8 cellular contexts compared by ENCODE assay signal in genomic region chr12:10721654-10722501, GRCh38. TPM values are rescaled to one million over a fixed set of nuclear protein-coding genes. Genes with fewer than 3 reads are reported as not detected.
DNase-seq lines count a peak whose midpoint lies in the region; ATAC-seq lines count a peak whose summit lies in the region.

No MANE protein-coding gene starts in this region.

- peaks cover 54% of the 10 kb centered on the region for H3K27me3 Mint-ChIP-seq in activated T-cell treated with anti-CD3 and anti-CD28 coated beads, Interleukin-2, amount 50 U/mL, for 4 hours (ENCODE audit: low read depth)
- H3K27me3 Mint-ChIP-seq in naive thymus-derived CD8-positive, alpha-beta T cell = peaks cover 0 to 18% (median 6%) of the 10 kb centered on the region in 5 donors

- H3K4me1 Mint-ChIP-seq in activated T-cell treated with anti-CD3 and anti-CD28 coated beads, Interleukin-2, amount 50 U/mL, for 4 hours (ENCODE audit: low read depth) = peaks cover 22% of the 10 kb centered on the region
- peaks cover 16 to 53% (median 45%) of the 10 kb centered on the region in 4 donors for H3K4me1 Mint-ChIP-seq in naive thymus-derived CD8-positive, alpha-beta T cell

- H3K27ac Mint-ChIP-seq in naive thymus-derived CD8-positive, alpha-beta T cell = peak overlapping the region; percentile 88 to 100 (median 99)

- no peaks in the 10 kb centered on the region for H3K9me3 Mint-ChIP-seq in activated T-cell treated with anti-CD3 and anti-CD28 coated beads, Interleukin-2, amount 50 U/mL, for 4 hours
- H3K9me3 Mint-ChIP-seq in naive thymus-derived CD8-positive, alpha-beta T cell = no peaks in the 10 kb centered on the region

- ATAC-seq in HG03342 (IDR thresholded peaks at IDR 0.05; ENCODE audit: unreplicated experiment) = peak; percentile 51
- peak; percentile 47 to 49 for ATAC-seq in activated T-cell treated with anti-CD3 and anti-CD28 coated beads, Interleukin-2, amount 50 U/mL, for 4 hours
- ATAC-seq in naive thymus-derived CD8-positive, alpha-beta T cell = peak; percentile 65 to 77

- DNase-seq in NCI-H2196 (lab: John Stamatoyannopoulos, UW; ENCODE audit: unreplicated experiment) (peak; percentile 31), NCI-H2196 treated with DMSO at 0.1 percent for 48 hours (lab: John Stamatoyannopoulos, UW; ENCODE audit: unreplicated experiment) (no peak), OCI-M1 (lab: John Stamatoyannopoulos, UW) (peak; percentile 89), fibroblast of peridontal ligament (ENCODE audit: extremely low read depth) (peak; percentile 99)
- peak; percentile 46 for DNase-seq in activated T-cell treated with anti-CD3 and anti-CD28 coated beads, Interleukin-2, amount 50 U/mL, for 4 hours
- DNase-seq in naive thymus-derived CD8-positive, alpha-beta T cell = peak; percentile 41 to 94 (median 86)
- DNase-seq in stimulated activated naive CD4-positive, alpha-beta T cell treated with Interleukin-2 at 50 U/mL for 16 hours (lab: John Stamatoyannopoulos, UW) = peak; percentile 20

- H3K36me3 Mint-ChIP-seq in activated T-cell treated with anti-CD3 and anti-CD28 coated beads, Interleukin-2, amount 50 U/mL, for 4 hours (ENCODE audit: insufficient read depth) = peaks cover 3% of the 10 kb centered on the region
- H3K36me3 Mint-ChIP-seq in naive thymus-derived CD8-positive, alpha-beta T cell = peaks cover 0 to 4% (median 0%) of the 10 kb centered on the region in 3 donors

- POLR2A ChIA-PET in naive thymus-derived CD8-positive, alpha-beta T cell (lab: Charles Lee) = interaction anchor here (1.0 kb wide), 1 partner anchor 357 kb away, joined by 3 read pairs; no protein-coding TSS in a partner anchor

- peak overlapping the region; percentile 85 for H3K4me3 Mint-ChIP-seq in activated T-cell treated with anti-CD3 and anti-CD28 coated beads, Interleukin-2, amount 50 U/mL, for 4 hours
- H3K4me3 Mint-ChIP-seq in naive thymus-derived CD8-positive, alpha-beta T cell = peak overlapping the region; percentile 91 to 99 (median 94)

RNA-seq across cellular contexts. Expression of gene YBX3, which starts 1.2 kb away (rescaled TPM):
- total RNA-seq in activated T-cell treated with anti-CD3 and anti-CD28 coated beads, Interleukin-2, amount 50 U/mL, for 4 hours = 100 to 1,000 TPM; 135 to 253 (median 179) TPM
- 10 to 100 TPM; 86.0 to 88.6 TPM for total RNA-seq in naive thymus-derived CD8-positive, alpha-beta T cell
- polyA plus RNA-seq in naive thymus-derived CD8-positive, alpha-beta T cell = 10 to 100 TPM; 56.6 to 80.1 (median 62.5) TPM

RNA-seq across cellular contexts. Expression of gene STYK1, which starts 48.0 kb away (rescaled TPM):
- under 1 TPM; 0.25 to 0.33 (median 0.32) TPM for total RNA-seq in activated T-cell treated with anti-CD3 and anti-CD28 coated beads, Interleukin-2, amount 50 U/mL, for 4 hours
- total RNA-seq in naive thymus-derived CD8-positive, alpha-beta T cell = under 1 TPM; 0.10 to 0.19 TPM
- under 1 TPM in 1 of 3 donors, not detected in 2; 0.47 TPM for polyA plus RNA-seq in naive thymus-derived CD8-positive, alpha-beta T cell
